1 cellular context compared by ENCODE assay signal in the genomic region with DNA sequence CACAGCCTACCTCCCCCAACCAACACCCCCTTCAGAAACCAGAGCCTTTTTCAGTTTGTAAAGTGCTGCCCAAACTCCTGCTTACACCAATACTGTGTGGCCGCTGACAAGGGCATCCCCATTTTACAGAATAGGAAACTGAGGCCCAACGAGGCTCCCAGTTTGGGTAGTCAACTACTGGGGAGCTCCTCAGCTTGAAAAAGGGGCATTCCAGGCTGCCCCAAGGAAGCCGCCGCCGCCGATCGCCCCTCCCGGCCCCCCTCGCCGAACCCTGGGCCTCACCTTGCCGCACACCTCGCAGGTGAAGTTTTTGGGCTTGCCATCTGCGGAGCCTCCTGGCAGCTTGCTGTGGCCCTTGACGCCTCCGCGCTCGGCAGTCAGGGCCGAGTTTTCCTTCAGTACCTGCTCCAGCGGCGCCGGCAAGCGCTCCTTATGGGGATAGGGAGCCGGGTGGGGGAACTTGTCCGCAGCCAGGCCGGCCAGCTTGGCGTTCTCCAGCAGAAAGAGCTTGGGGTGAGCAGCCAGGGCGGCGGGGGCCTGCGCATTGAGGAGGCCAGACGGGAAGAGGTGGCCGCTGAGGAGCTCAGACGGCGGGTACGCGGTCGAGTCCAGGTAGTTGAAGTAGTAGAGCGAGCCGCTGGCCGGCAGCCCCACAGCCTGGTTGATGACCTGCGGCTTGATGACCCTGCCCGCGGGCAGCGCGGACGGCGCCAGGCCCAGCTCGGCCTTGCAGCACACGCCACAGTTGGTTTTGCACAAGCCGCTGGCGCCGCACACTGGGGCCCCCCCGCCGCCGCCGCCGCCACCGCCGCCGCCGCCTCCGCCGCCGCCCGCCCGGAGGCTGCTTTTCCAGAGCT.
TF ChIP-seq lines count a peak whose summit lies in the region.

No MANE protein-coding gene starts in this region.

TF ChIP-seq in HepG2, 621 proteins besides CTCF, POLR2A, EP300 and RAD21:
- TF ChIP-seq ZMAT5 (CRISPR knock-in tag; IDR thresholded peaks at IDR 0.05; ENCODE audit: borderline replicate concordance, low read depth) (no peak), ZNF629 (CRISPR knock-in tag; conservative IDR thresholded peaks at IDR 0.05) (0 out of 2 replicates have a peak, but pooled peaks have one; percentile 15)
